ENCODE assay signal across 15 cellular contexts in genomic region chr20:50089140-50089786, GRCh38. TPM values are rescaled to one million over a fixed set of nuclear protein-coding genes. Genes with fewer than 3 reads are reported as not detected.
A peak's percentile ranks its signal among the peaks of the same experiment; 100 is the strongest.
DNase-seq lines count a peak whose midpoint lies in the region; ATAC-seq and TF ChIP-seq lines count a peak whose summit lies in the region.
"Had no signal": no experiment of that assay in that cellular context is flagged by ENCODE, and none has a peak within 500 bp of the region (broad histone marks: within the 10 kb centered on the region; RNA-seq: fewer than 3 reads in every experiment).

No MANE protein-coding gene starts in this region.

- H3K4me3 ChIP-seq in BLaER1 treated with 17β-estradiol and CSF1 and Interleukin-3, amounts not matched to agents 10 nM and 100 nM: no peak overlapping the region
- no peak overlapping the region for H3K4me3 ChIP-seq in CD8-positive, alpha-beta memory T cell (ENCODE audit: low read length)
- H3K4me3 ChIP-seq: colonic mucosa, mucosa of descending colon, right lobe of liver had no signal

- H3K4me1 ChIP-seq in BLaER1 treated with 17β-estradiol and CSF1 and Interleukin-3, amounts not matched to agents 10 nM and 100 nM: peaks cover 31 to 49% (median 38%) of the 10 kb centered on the region in 10 experiments
- peaks cover 15% of the 10 kb centered on the region for H3K4me1 ChIP-seq in CD8-positive, alpha-beta memory T cell (ENCODE audit: insufficient read depth, low read length)

- H3K36me3 ChIP-seq in BLaER1 treated with 17β-estradiol and CSF1 and Interleukin-3, amounts not matched to agents 10 nM and 100 nM: peaks cover 37 to 70% (median 65%) of the 10 kb centered on the region in 11 experiments
- peaks cover under 1% of the 10 kb centered on the region for H3K36me3 ChIP-seq in CD8-positive, alpha-beta memory T cell (ENCODE audit: insufficient read depth, low read length)
- H3K36me3 ChIP-seq: colonic mucosa had no signal

- H3K27ac Mint-ChIP-seq in CD8-positive, alpha-beta memory T cell: peak overlapping the region in 5 of 8 donors; percentile 13 to 83 (median 77)
- peak overlapping the region; percentile 58 for H3K27ac Mint-ChIP-seq in activated naive CD8-positive, alpha-beta T cell
- H3K27ac Mint-ChIP-seq in nephron progenitor cell: peak overlapping the region; percentile 67

- H3K27me3 ChIP-seq in BLaER1 treated with 17β-estradiol and CSF1 and Interleukin-3, amounts not matched to agents 10 nM and 100 nM: no peaks in the 10 kb centered on the region
- no peaks in the 10 kb centered on the region for H3K27me3 ChIP-seq in CD8-positive, alpha-beta memory T cell (ENCODE audit: insufficient read depth, low read length, poor library complexity, severe bottlenecking)
- H3K27me3 ChIP-seq: colonic mucosa, right lobe of liver had no signal

- no peak overlapping the region for H3K4me3 Mint-ChIP-seq in CD8-positive, alpha-beta memory T cell
- no peak overlapping the region for H3K4me3 Mint-ChIP-seq in activated naive CD8-positive, alpha-beta T cell
- no peak overlapping the region for H3K4me3 Mint-ChIP-seq in nephron progenitor cell

- POLR2A ChIA-PET in CD8-positive, alpha-beta memory T cell (lab: Charles Lee): interaction anchor here (0.6 kb wide), 1 partner anchor 422 kb away, joined by 3 read pairs; no protein-coding TSS in a partner anchor

- peaks cover 1 to 61% (median 4%) of the 10 kb centered on the region in 3 donors for H3K36me3 Mint-ChIP-seq in CD8-positive, alpha-beta memory T cell
- H3K36me3 Mint-ChIP-seq in activated naive CD8-positive, alpha-beta T cell: no peaks in the 10 kb centered on the region
- H3K36me3 Mint-ChIP-seq in nephron progenitor cell (ENCODE audit: low read depth): peaks cover 25% of the 10 kb centered on the region

- H4K20me1 ChIP-seq in BLaER1 treated with 17β-estradiol and CSF1 and Interleukin-3, amounts not matched to agents 10 nM and 100 nM: peaks cover 55 to 95% (median 74%) of the 10 kb centered on the region in 11 experiments; a peak in 21 of 22 replicates

- peak overlapping the region in 3 of 11 experiments; percentile 8 to 32 (median 27); a peak in 2 of 22 replicates for H3K9ac ChIP-seq in BLaER1 treated with 17β-estradiol and CSF1 and Interleukin-3, amounts not matched to agents 10 nM and 100 nM

- H3K4me2 ChIP-seq in BLaER1 treated with 17β-estradiol and CSF1 and Interleukin-3, amounts not matched to agents 10 nM and 100 nM: no peak overlapping the region

- ATAC-seq in GM21825 (IDR thresholded peaks at IDR 0.05; ENCODE audit: unreplicated experiment) (no peak), HG03469 (IDR thresholded peaks at IDR 0.05; ENCODE audit: unreplicated experiment) (no peak)
- ATAC-seq: mucosa of descending colon, right lobe of liver had no signal

- H3K27ac ChIP-seq in BLaER1 treated with 17β-estradiol and CSF1 and Interleukin-3, amounts not matched to agents 10 nM and 100 nM: peak overlapping the region in 6 of 11 experiments; percentile 9 to 48 (median 32); a peak in 9 of 22 replicates
- H3K27ac ChIP-seq in CD8-positive, alpha-beta memory T cell (ENCODE audit: low read depth, low read length): no peak overlapping the region
- H3K27ac ChIP-seq: colonic mucosa, right lobe of liver had no signal

- CTCF ChIA-PET in CD8-positive, alpha-beta memory T cell (lab: Charles Lee): interaction anchor here (1.2 kb wide), 1 partner anchor 18 kb away, joined by 5 read pairs; no protein-coding TSS in a partner anchor

- TF ChIP-seq CTCF in nephron progenitor cell (IDR thresholded peaks at IDR 0.05): no peak

- H3K4me1 Mint-ChIP-seq in CD8-positive, alpha-beta memory T cell: peaks cover 38 to 61% (median 39%) of the 10 kb centered on the region in 3 donors
- peaks cover 38% of the 10 kb centered on the region for H3K4me1 Mint-ChIP-seq in activated naive CD8-positive, alpha-beta T cell (ENCODE audit: low read depth)
- peaks cover 27% of the 10 kb centered on the region for H3K4me1 Mint-ChIP-seq in nephron progenitor cell

- no peaks in the 10 kb centered on the region for H3K9me3 ChIP-seq in BLaER1 treated with 17β-estradiol and CSF1 and Interleukin-3, amounts not matched to agents 10 nM and 100 nM (replicated peaks in 1 of 11)
- H3K9me3 ChIP-seq in CD8-positive, alpha-beta memory T cell (ENCODE audit: low read length): no peaks in the 10 kb centered on the region
- H3K9me3 ChIP-seq: colonic mucosa, mucosa of descending colon, right lobe of liver had no signal

- no peaks in the 10 kb centered on the region for H3K27me3 Mint-ChIP-seq in CD8-positive, alpha-beta memory T cell
- H3K27me3 Mint-ChIP-seq in activated naive CD8-positive, alpha-beta T cell: no peaks in the 10 kb centered on the region
- peaks cover 8% of the 10 kb centered on the region for H3K27me3 Mint-ChIP-seq in nephron progenitor cell (ENCODE audit: low read depth, poor library complexity)

- DNase-seq in CD8-positive, alpha-beta memory T cell: no peak
- DNase-seq in nephron progenitor cell (no peak), NCI-H774 (lab: John Stamatoyannopoulos, UW) (no peak)
- DNase-seq: activated CD4-positive, alpha-beta T cell treated with anti-CD3 and anti-CD28 coated beads, Interleukin-2, amount 50 U/mL, for 1 hour; colonic mucosa; DMS 273 treated with DMSO at 0.1 percent for 48 hours; mucosa of descending colon; NCI-H1092; NCI-H748 treated with DMSO at 0.1 percent for 48 hours; occipital lobe had no signal

- no peaks in the 10 kb centered on the region for H3K9me3 Mint-ChIP-seq in CD8-positive, alpha-beta memory T cell
- H3K9me3 Mint-ChIP-seq in activated naive CD8-positive, alpha-beta T cell (ENCODE audit: low read depth): no peaks in the 10 kb centered on the region
- no peaks in the 10 kb centered on the region for H3K9me3 Mint-ChIP-seq in nephron progenitor cell

RNA-seq across cellular contexts. Expression of gene UBE2V1, which starts 23.7 kb away (rescaled TPM):
- total RNA-seq in CD8-positive, alpha-beta memory T cell: 100 to 1,000 TPM; 160 to 183 TPM
- 176 TPM for polyA plus RNA-seq in CD8-positive, alpha-beta memory T cell
